23 cellular contexts compared by ENCODE assay signal in the genomic region with DNA sequence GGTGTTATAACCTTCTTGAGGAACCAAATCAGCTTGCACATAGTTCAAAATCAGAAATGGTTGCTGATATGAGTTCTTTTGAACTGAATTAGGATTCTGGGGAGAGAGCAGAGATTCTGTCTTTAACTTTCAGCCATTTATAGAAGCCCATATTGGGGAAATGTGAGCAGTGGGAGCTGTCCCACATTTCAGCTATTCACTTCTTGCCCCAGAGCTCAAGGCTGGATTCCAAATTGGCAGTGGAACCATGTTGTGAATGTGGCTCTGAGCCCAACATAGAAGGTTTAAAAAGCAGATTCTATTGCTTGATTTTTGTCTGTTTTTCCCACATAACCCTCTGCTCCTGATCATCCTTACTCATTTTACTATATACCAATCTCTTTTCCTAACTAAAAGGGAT.
A peak's percentile ranks its signal among the peaks of the same experiment; 100 is the strongest.
DNase-seq lines count a peak whose midpoint lies in the region; ATAC-seq, FAIRE-seq and TF ChIP-seq lines count a peak whose summit lies in the region.
"Had no signal": no experiment of that assay in that cellular context is flagged by ENCODE, and none has a peak within 500 bp of the region (broad histone marks: within the 10 kb centered on the region; RNA-seq: fewer than 3 reads in every experiment).

No MANE protein-coding gene starts in this region.

- no peak for ATAC-seq in HG03139 (IDR thresholded peaks at IDR 0.05; ENCODE audit: unreplicated experiment)
- ATAC-seq: activated T-cell treated with anti-CD3 and anti-CD28 coated beads, Interleukin-2, amount 50 U/mL, for 4 hours; stimulated activated naive CD8-positive, alpha-beta T cell treated with anti-CD3 and anti-CD28 coated beads, Interleukin-15, amount 100 ng/mL, for 72 hours had no signal

- no peak for TF ChIP-seq CTCF in fibroblast of pulmonary artery (IDR thresholded peaks at IDR 0.05; ENCODE audit: low read length, missing control alignments)

- no peak overlapping the region for H3K4me3 ChIP-seq in fibroblast of pulmonary artery (replicated peaks; ENCODE audit: low read depth, low read length)
- H3K4me3 ChIP-seq: gastrocnemius medialis, prostate gland, transverse colon had no signal

- DNase-seq in DMS 273 treated with DMSO at 0.1 percent for 48 hours (lab: John Stamatoyannopoulos, UW) (peak; percentile 27), amniotic epithelial cell (ENCODE audit: low read depth) (peak; percentile 11), fibroblast of pulmonary artery (ENCODE audit: low read depth) (peak; percentile 35), pons (ENCODE audit: low spot score) (peak; percentile 40), frontal cortex (ENCODE audit: low spot score in 2 of 2) (no peak), NCI-H69 (lab: John Stamatoyannopoulos, UW) (no peak), cerebellar nuclear complex (lab: John Stamatoyannopoulos, UW) (no peak)
- DNase-seq: activated CD8-positive, alpha-beta memory T cell treated with anti-CD3 and anti-CD28 coated beads for 24 hours; activated naive CD4-positive, alpha-beta T cell treated with Interleukin-2 at 50 U/mL for 16 hours; activated T-cell treated with anti-CD3 and anti-CD28 coated beads, Interleukin-2, amount 50 U/mL, for 4 hours; BE2C; dermis blood vessel endothelial cell; gastrocnemius medialis; NCI-H2227 treated with DMSO at 0.1 percent for 48 hours; nephron progenitor cell; OCI-M1; SHP77 treated with DMSO at 0.1 percent for 48 hours; stimulated activated CD4-positive, alpha-beta T cell treated with anti-CD3 and anti-CD28 coated beads, Interleukin-4, amount 100 ng/mL, for 24 hours; stimulated activated naive CD8-positive, alpha-beta T cell treated with anti-CD3 and anti-CD28 coated beads, Interleukin-15, amount 100 ng/mL, for 72 hours; T-helper 1 cell; transverse colon had no signal

- FAIRE-seq in frontal cortex (lab: Jason Lieb, UNC): no peak

Comparison
In these comparisons a context has a peak if more than half of its experiments do, and no peak if none do; other contexts are left out.
1. DNase-seq: peak in DMS 273 treated with DMSO at 0.1 percent for 48 hours (single experiment), amniotic epithelial cell (single experiment), fibroblast of pulmonary artery (single experiment) and pons (single experiment); none in frontal cortex (0 of 2), NCI-H69 (single experiment) and cerebellar nuclear complex (0 of 2).